ENCODE assay signal across 2 cellular contexts in the genomic region with DNA sequence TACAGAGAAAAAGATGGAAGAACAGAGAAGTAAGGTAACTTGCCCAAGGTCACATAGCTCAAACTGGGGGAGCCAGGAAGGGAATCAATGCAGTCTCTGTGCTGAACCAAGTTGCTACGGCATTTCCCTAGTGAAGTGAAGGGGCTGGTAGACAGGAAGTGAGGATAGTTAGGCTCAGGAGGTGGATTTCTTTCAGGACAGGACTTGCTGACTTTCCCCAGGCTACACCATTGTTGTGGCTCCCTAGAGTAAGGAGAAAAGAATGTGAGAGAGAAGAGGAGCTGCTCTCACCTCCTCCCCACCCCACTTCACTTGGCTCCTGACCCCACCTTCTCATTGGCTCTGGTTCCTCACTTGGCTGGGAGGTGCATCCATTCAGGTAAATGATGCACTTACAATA.
TF ChIP-seq lines count a peak whose summit lies in the region.

No MANE protein-coding gene starts in this region.

TF ChIP-seq in SK-N-SH, 30 proteins besides CTCF, POLR2A, EP300 and RAD21 (continued from another document):
- TF ChIP-seq RXRA (IDR thresholded peaks at IDR 0.05; ENCODE audit: borderline replicate concordance, low read depth): no peak
- no peak for TF ChIP-seq TAF1 (IDR thresholded peaks at IDR 0.05; ENCODE audit: borderline replicate concordance, low read depth, low read length)
- TF ChIP-seq NRF1 (IDR thresholded peaks at IDR 0.05; ENCODE audit: low read depth, low read length): no peak
- no peak for TF ChIP-seq POLR2AphosphoS5 (IDR thresholded peaks at IDR 0.05; ENCODE audit: low read depth, low read length)
- no peak for TF ChIP-seq SMC3 (IDR thresholded peaks at IDR 0.05; ENCODE audit: low read depth, low read length)
- no peak for TF ChIP-seq ELF1 (IDR thresholded peaks at IDR 0.05)
- TF ChIP-seq, protein P1, sequence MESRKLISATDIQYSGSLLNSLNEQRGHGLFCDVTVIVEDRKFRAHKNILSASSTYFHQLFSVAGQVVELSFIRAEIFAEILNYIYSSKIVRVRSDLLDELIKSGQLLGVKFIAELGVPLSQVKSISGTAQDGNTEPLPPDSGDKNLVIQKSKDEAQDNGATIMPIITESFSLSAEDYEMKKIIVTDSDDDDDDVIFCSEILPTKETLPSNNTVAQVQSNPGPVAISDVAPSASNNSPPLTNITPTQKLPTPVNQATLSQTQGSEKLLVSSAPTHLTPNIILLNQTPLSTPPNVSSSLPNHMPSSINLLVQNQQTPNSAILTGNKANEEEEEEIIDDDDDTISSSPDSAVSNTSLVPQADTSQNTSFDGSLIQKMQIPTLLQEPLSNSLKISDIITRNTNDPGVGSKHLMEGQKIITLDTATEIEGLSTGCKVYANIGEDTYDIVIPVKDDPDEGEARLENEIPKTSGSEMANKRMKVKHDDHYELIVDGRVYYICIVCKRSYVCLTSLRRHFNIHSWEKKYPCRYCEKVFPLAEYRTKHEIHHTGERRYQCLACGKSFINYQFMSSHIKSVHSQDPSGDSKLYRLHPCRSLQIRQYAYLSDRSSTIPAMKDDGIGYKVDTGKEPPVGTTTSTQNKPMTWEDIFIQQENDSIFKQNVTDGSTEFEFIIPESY (IDR thresholded peaks at IDR 0.05; ENCODE audit: borderline replicate concordance, low read depth): no peak

TF ChIP-seq in SK-N-SH treated with all-trans-retinoic acid at 6 μM for 48 hours, 23 proteins besides CTCF, POLR2A, EP300 and RAD21:
- TF ChIP-seq, protein P2, sequence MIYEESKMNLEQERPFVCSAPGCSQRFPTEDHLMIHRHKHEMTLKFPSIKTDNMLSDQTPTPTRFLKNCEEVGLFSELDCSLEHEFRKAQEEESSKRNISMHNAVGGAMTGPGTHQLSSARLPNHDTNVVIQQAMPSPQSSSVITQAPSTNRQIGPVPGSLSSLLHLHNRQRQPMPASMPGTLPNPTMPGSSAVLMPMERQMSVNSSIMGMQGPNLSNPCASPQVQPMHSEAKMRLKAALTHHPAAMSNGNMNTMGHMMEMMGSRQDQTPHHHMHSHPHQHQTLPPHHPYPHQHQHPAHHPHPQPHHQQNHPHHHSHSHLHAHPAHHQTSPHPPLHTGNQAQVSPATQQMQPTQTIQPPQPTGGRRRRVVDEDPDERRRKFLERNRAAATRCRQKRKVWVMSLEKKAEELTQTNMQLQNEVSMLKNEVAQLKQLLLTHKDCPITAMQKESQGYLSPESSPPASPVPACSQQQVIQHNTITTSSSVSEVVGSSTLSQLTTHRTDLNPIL (CRISPR knock-in tag; IDR thresholded peaks at IDR 0.05; ENCODE audit: low read depth): no peak
- TF ChIP-seq ARNTL (CRISPR knock-in tag; IDR thresholded peaks at IDR 0.05; ENCODE audit: borderline replicate concordance, low read depth): no peak
- no peak for TF ChIP-seq GLIS3 (CRISPR knock-in tag; IDR thresholded peaks at IDR 0.05)
- TF ChIP-seq ZNF8 (CRISPR knock-in tag; IDR thresholded peaks at IDR 0.05): no peak
- no peak for TF ChIP-seq RARB (CRISPR knock-in tag; IDR thresholded peaks at IDR 0.05)
- no peak for TF ChIP-seq SNAI2 (CRISPR knock-in tag; IDR thresholded peaks at IDR 0.05)
- TF ChIP-seq, protein P3, sequence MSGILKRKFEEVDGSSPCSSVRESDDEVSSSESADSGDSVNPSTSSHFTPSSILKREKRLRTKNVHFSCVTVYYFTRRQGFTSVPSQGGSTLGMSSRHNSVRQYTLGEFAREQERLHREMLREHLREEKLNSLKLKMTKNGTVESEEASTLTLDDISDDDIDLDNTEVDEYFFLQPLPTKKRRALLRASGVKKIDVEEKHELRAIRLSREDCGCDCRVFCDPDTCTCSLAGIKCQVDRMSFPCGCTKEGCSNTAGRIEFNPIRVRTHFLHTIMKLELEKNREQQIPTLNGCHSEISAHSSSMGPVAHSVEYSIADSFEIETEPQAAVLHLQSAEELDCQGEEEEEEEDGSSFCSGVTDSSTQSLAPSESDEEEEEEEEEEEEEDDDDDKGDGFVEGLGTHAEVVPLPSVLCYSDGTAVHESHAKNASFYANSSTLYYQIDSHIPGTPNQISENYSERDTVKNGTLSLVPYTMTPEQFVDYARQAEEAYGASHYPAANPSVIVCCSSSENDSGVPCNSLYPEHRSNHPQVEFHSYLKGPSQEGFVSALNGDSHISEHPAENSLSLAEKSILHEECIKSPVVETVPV (CRISPR knock-in tag; IDR thresholded peaks at IDR 0.05): no peak
- TF ChIP-seq, protein P4, sequence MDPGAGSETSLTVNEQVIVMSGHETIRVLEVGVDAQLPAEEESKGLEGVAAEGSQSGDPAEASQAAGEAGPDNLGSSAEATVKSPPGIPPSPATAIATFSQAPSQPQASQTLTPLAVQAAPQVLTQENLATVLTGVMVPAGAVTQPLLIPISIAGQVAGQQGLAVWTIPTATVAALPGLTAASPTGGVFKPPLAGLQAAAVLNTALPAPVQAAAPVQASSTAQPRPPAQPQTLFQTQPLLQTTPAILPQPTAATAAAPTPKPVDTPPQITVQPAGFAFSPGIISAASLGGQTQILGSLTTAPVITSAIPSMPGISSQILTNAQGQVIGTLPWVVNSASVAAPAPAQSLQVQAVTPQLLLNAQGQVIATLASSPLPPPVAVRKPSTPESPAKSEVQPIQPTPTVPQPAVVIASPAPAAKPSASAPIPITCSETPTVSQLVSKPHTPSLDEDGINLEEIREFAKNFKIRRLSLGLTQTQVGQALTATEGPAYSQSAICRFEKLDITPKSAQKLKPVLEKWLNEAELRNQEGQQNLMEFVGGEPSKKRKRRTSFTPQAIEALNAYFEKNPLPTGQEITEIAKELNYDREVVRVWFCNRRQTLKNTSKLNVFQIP (CRISPR knock-in tag; IDR thresholded peaks at IDR 0.05; ENCODE audit: borderline replicate concordance, low read depth): no peak
- no peak for TF ChIP-seq TCF4 (CRISPR knock-in tag; IDR thresholded peaks at IDR 0.05; ENCODE audit: borderline replicate concordance)
- TF ChIP-seq, protein P5, sequence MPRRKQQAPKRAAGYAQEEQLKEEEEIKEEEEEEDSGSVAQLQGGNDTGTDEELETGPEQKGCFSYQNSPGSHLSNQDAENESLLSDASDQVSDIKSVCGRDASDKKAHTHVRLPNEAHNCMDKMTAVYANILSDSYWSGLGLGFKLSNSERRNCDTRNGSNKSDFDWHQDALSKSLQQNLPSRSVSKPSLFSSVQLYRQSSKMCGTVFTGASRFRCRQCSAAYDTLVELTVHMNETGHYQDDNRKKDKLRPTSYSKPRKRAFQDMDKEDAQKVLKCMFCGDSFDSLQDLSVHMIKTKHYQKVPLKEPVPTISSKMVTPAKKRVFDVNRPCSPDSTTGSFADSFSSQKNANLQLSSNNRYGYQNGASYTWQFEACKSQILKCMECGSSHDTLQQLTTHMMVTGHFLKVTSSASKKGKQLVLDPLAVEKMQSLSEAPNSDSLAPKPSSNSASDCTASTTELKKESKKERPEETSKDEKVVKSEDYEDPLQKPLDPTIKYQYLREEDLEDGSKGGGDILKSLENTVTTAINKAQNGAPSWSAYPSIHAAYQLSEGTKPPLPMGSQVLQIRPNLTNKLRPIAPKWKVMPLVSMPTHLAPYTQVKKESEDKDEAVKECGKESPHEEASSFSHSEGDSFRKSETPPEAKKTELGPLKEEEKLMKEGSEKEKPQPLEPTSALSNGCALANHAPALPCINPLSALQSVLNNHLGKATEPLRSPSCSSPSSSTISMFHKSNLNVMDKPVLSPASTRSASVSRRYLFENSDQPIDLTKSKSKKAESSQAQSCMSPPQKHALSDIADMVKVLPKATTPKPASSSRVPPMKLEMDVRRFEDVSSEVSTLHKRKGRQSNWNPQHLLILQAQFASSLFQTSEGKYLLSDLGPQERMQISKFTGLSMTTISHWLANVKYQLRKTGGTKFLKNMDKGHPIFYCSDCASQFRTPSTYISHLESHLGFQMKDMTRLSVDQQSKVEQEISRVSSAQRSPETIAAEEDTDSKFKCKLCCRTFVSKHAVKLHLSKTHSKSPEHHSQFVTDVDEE (CRISPR knock-in tag; IDR thresholded peaks at IDR 0.05): no peak
- TF ChIP-seq PPARA (CRISPR knock-in tag; IDR thresholded peaks at IDR 0.05; ENCODE audit: borderline replicate concordance): no peak
- no peak for TF ChIP-seq ZNF565 (CRISPR knock-in tag; conservative IDR thresholded peaks at IDR 0.05; ENCODE audit: low read depth)
- no peak for TF ChIP-seq ZC3H10 (CRISPR knock-in tag; IDR thresholded peaks at IDR 0.05)
- TF ChIP-seq ZNF70 (CRISPR knock-in tag; IDR thresholded peaks at IDR 0.05): no peak
- no peak for TF ChIP-seq ZFP30 (CRISPR knock-in tag; IDR thresholded peaks at IDR 0.05)
- TF ChIP-seq ISL1 (CRISPR knock-in tag; IDR thresholded peaks at IDR 0.05): no peak
- no peak for TF ChIP-seq TOX (CRISPR knock-in tag; IDR thresholded peaks at IDR 0.05; ENCODE audit: borderline replicate concordance)
